1 cellular context compared by ENCODE assay signal in genomic region chr7:12385364-12385786, GRCh38.
A peak's percentile ranks its signal among the peaks of the same experiment; 100 is the strongest.
TF ChIP-seq lines count a peak whose summit lies in the region.

No MANE protein-coding gene starts in this region.

TF ChIP-seq in K562, 482 proteins besides CTCF, POLR2A, EP300 and RAD21 (continued from another document and continues in another):
- TF ChIP-seq, protein P1, sequence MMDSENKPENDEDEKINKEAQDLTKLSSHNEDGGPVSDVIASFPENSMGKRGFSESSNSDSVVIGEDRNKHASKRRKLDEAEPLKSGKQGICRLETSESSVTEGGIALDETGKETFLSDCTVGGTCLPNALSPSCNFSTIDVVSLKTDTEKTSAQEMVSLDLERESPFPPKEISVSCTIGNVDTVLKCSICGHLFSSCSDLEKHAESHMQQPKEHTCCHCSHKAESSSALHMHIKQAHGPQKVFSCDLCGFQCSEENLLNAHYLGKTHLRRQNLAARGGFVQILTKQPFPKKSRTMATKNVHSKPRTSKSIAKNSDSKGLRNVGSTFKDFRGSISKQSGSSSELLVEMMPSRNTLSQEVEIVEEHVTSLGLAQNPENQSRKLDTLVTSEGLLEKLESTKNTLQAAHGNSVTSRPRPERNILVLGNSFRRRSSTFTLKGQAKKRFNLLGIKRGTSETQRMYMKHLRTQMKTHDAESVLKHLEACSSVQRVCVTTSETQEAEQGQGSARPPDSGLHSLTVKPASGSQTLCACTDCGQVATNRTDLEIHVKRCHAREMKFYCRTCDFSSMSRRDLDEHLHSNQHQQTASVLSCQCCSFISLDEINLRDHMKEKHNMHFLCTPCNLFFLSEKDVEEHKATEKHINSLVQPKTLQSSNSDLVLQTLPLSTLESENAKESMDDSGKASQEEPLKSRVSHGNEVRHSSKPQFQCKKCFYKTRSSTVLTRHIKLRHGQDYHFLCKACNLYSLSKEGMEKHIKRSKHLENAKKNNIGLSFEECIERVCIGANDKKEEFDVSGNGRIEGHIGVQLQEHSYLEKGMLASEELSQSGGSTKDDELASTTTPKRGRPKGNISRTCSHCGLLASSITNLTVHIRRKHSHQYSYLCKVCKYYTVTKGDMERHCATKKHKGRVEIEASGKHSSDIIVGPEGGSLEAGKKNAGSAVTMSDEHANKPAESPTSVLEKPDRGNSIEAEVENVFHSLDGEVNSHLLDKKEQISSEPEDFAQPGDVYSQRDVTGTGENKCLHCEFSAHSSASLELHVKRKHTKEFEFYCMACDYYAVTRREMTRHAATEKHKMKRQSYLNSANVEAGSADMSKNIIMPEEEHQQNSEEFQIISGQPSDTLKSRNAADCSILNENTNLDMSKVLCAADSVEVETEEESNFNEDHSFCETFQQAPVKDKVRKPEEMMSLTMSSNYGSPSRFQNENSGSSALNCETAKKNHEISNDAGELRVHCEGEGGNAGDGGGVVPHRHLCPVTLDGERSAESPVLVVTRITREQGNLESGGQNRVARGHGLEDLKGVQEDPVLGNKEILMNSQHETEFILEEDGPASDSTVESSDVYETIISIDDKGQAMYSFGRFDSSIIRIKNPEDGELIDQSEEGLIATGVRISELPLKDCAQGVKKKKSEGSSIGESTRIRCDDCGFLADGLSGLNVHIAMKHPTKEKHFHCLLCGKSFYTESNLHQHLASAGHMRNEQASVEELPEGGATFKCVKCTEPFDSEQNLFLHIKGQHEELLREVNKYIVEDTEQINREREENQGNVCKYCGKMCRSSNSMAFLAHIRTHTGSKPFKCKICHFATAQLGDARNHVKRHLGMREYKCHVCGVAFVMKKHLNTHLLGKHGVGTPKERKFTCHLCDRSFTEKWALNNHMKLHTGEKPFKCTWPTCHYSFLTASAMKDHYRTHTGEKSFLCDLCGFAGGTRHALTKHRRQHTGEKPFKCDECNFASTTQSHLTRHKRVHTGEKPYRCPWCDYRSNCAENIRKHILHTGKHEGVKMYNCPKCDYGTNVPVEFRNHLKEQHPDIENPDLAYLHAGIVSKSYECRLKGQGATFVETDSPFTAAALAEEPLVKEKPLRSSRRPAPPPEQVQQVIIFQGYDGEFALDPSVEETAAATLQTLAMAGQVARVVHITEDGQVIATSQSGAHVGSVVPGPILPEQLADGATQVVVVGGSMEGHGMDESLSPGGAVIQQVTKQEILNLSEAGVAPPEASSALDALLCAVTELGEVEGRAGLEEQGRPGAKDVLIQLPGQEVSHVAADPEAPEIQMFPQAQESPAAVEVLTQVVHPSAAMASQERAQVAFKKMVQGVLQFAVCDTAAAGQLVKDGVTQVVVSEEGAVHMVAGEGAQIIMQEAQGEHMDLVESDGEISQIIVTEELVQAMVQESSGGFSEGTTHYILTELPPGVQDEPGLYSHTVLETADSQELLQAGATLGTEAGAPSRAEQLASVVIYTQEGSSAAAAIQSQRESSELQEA (IDR thresholded peaks at IDR 0.05; ENCODE audit: low read depth), result no peak
- TF ChIP-seq, protein P2, sequence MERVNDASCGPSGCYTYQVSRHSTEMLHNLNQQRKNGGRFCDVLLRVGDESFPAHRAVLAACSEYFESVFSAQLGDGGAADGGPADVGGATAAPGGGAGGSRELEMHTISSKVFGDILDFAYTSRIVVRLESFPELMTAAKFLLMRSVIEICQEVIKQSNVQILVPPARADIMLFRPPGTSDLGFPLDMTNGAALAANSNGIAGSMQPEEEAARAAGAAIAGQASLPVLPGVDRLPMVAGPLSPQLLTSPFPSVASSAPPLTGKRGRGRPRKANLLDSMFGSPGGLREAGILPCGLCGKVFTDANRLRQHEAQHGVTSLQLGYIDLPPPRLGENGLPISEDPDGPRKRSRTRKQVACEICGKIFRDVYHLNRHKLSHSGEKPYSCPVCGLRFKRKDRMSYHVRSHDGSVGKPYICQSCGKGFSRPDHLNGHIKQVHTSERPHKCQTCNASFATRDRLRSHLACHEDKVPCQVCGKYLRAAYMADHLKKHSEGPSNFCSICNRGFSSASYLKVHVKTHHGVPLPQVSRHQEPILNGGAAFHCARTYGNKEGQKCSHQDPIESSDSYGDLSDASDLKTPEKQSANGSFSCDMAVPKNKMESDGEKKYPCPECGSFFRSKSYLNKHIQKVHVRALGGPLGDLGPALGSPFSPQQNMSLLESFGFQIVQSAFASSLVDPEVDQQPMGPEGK (CRISPR knock-in tag; IDR thresholded peaks at IDR 0.05; ENCODE audit: borderline replicate concordance), result no peak
- TF ChIP-seq GABPB2 (CRISPR knock-in tag; conservative IDR thresholded peaks at IDR 0.05) (no peak), SMAD2 (IDR thresholded peaks at IDR 0.05; ENCODE audit: low read depth, low read length) (no peak), SLC30A9 (CRISPR knock-in tag; IDR thresholded peaks at IDR 0.05) (no peak), CREBBP (IDR thresholded peaks at IDR 0.05; ENCODE audit: low read depth, low read length) (no peak), FOXJ3 (CRISPR knock-in tag; IDR thresholded peaks at IDR 0.05) (no peak), ZFPM2 (CRISPR knock-in tag; IDR thresholded peaks at IDR 0.05) (no peak), ARNT (IDR thresholded peaks at IDR 0.05) (peak; percentile 84 to 88), THRB (CRISPR knock-in tag; conservative IDR thresholded peaks at IDR 0.05) (no peak), ZNF324 (CRISPR knock-in tag; IDR thresholded peaks at IDR 0.05) (no peak), SP1 (CRISPR knock-in tag; IDR thresholded peaks at IDR 0.05) (peak; percentile 37; the same call in 1 of the 2 replicates), ZC3H4 (CRISPR knock-in tag; IDR thresholded peaks at IDR 0.05; ENCODE audit: borderline replicate concordance) (no peak), ZNF77 (CRISPR knock-in tag; IDR thresholded peaks at IDR 0.05) (no peak), PTRF (tag; IDR thresholded peaks at IDR 0.05) (no peak), STAT5A (IDR thresholded peaks at IDR 0.05; ENCODE audit: borderline replicate concordance, low read length) (peak; percentile 93), MTA1 (IDR thresholded peaks at IDR 0.05; ENCODE audit: borderline replicate concordance) (peak; percentile 50; the same call in 1 of the 2 replicates), ZNF609 (CRISPR knock-in tag; IDR thresholded peaks at IDR 0.05; ENCODE audit: borderline replicate concordance) (no peak), FOS (IDR thresholded peaks at IDR 0.05; ENCODE audit: extremely low read depth, insufficient read length) (no peak), ZNF212 (CRISPR knock-in tag; IDR thresholded peaks at IDR 0.05) (no peak), PPARD (CRISPR knock-in tag; IDR thresholded peaks at IDR 0.05) (no peak), POLR3G (IDR thresholded peaks at IDR 0.05; ENCODE audit: extremely low read depth, insufficient read length, insufficient replicate concordance) (no peak), UBTF (IDR thresholded peaks at IDR 0.05; ENCODE audit: borderline replicate concordance in 1 of 2, low read depth in 2 of 2, low read length in 2 of 2) (no peak), ETV5 (CRISPR knock-in tag; IDR thresholded peaks at IDR 0.05; ENCODE audit: low read depth) (no peak), ZNF717 (CRISPR knock-in tag; IDR thresholded peaks at IDR 0.05) (no peak), PML (IDR thresholded peaks at IDR 0.05; ENCODE audit: low read length) (peak; percentile 96)
- TF ChIP-seq, protein P3, sequence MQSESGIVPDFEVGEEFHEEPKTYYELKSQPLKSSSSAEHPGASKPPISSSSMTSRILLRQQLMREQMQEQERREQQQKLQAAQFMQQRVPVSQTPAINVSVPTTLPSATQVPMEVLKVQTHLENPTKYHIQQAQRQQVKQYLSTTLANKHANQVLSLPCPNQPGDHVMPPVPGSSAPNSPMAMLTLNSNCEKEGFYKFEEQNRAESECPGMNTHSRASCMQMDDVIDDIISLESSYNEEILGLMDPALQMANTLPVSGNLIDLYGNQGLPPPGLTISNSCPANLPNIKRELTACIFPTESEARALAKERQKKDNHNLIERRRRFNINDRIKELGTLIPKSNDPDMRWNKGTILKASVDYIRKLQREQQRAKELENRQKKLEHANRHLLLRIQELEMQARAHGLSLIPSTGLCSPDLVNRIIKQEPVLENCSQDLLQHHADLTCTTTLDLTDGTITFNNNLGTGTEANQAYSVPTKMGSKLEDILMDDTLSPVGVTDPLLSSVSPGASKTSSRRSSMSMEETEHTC (IDR thresholded peaks at IDR 0.05), result no peak
- TF ChIP-seq, protein P4, sequence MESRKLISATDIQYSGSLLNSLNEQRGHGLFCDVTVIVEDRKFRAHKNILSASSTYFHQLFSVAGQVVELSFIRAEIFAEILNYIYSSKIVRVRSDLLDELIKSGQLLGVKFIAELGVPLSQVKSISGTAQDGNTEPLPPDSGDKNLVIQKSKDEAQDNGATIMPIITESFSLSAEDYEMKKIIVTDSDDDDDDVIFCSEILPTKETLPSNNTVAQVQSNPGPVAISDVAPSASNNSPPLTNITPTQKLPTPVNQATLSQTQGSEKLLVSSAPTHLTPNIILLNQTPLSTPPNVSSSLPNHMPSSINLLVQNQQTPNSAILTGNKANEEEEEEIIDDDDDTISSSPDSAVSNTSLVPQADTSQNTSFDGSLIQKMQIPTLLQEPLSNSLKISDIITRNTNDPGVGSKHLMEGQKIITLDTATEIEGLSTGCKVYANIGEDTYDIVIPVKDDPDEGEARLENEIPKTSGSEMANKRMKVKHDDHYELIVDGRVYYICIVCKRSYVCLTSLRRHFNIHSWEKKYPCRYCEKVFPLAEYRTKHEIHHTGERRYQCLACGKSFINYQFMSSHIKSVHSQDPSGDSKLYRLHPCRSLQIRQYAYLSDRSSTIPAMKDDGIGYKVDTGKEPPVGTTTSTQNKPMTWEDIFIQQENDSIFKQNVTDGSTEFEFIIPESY (CRISPR knock-in tag; IDR thresholded peaks at IDR 0.05), result no peak
- TF ChIP-seq, protein P5, sequence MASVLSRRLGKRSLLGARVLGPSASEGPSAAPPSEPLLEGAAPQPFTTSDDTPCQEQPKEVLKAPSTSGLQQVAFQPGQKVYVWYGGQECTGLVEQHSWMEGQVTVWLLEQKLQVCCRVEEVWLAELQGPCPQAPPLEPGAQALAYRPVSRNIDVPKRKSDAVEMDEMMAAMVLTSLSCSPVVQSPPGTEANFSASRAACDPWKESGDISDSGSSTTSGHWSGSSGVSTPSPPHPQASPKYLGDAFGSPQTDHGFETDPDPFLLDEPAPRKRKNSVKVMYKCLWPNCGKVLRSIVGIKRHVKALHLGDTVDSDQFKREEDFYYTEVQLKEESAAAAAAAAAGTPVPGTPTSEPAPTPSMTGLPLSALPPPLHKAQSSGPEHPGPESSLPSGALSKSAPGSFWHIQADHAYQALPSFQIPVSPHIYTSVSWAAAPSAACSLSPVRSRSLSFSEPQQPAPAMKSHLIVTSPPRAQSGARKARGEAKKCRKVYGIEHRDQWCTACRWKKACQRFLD (CRISPR knock-in tag; IDR thresholded peaks at IDR 0.05), result peak; percentile 85
